In the genomic region with DNA sequence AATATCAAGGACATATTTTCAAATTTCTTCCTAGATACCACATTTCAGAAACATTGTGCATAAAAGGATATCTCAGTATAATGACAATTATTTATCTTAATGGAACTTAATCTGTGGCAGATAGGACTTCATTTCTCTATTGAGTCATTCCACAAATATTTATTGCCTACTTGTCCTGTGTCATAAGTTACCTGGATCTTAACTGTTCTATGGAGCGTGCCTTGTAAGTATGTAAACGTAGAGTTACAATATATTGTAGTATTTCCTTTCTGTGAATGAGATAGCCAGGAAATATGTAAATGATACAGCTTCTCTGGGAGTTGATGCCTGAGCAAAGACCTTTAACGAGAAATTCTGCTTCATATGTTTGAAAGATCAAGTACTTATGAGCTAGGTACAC, we compare ENCODE assay signal across 10 cellular contexts. TPM values are rescaled to one million over a fixed set of nuclear protein-coding genes. Genes with fewer than 3 reads are reported as not detected.
DNase-seq lines count a peak whose midpoint lies in the region; ATAC-seq and TF ChIP-seq lines count a peak whose summit lies in the region.
"Had no signal": no experiment of that assay in that cellular context is flagged by ENCODE, and none has a peak within 500 bp of the region (broad histone marks: within the 10 kb centered on the region; RNA-seq: fewer than 3 reads in every experiment).

No MANE protein-coding gene starts in this region.

- peaks cover 60% of the 10 kb centered on the region for H3K4me1 ChIP-seq in PC-9 (replicated peaks; ENCODE audit: insufficient read depth)

- H3K36me3 ChIP-seq in PC-9 (ENCODE audit: low read depth): peaks cover 13% of the 10 kb centered on the region

- H3K4me2 ChIP-seq in PC-9: peak overlapping the region; percentile 97

- peak overlapping the region; percentile 94 for H3K4me3 Mint-ChIP-seq in activated CD4-positive, alpha-beta T cell treated with anti-CD3 and anti-CD28 coated beads for 36 hours
- peak overlapping the region; percentile 80 for H3K4me3 Mint-ChIP-seq in stimulated activated effector memory CD8-positive, alpha-beta T cell treated with anti-CD3 and anti-CD28 coated beads, Interleukin-12 subunit alpha, Interleukin-12 subunit beta, amount 100 ng/mL, for 72 hours

- no peaks in the 10 kb centered on the region for H3K27me3 ChIP-seq in PC-9 (ENCODE audit: insufficient read depth, low read depth)

- H3F3A ChIP-seq in PC-9 (ENCODE audit: insufficient read depth, low read depth): peaks cover 11% of the 10 kb centered on the region; the same call in 1 of the 2 replicates

- intact Hi-C loops in activated CD4-positive, alpha-beta T cell treated with anti-CD3 and anti-CD28 coated beads for 36 hours (cut with DNase I, micrococcal nuclease): no loop called here
- intact Hi-C loops in PC-9 (cut with micrococcal nuclease; ENCODE audit: unreplicated experiment): loop anchor here (2.0 to 5.0 kb wide), 2 partner anchors 28 to 183 kb away; no protein-coding TSS in a partner anchor

- H3K4me3 ChIP-seq in PC-9: peak overlapping the region; percentile 96
- H3K4me3 ChIP-seq in fibroblast of the aortic adventitia (ENCODE audit: low read depth, low read length): peak overlapping the region; percentile 86

- CTCF ChIA-PET in activated CD4-positive, alpha-beta T cell treated with anti-CD3 and anti-CD28 coated beads for 36 hours (lab: Charles Lee): interaction anchor here (0.8 to 3.4 kb wide), 8 partner anchors 10 to 69 kb away, joined by 3 to 24 read pairs (median 4); no protein-coding TSS in a partner anchor
- CTCF ChIA-PET in PC-9 (lab: Charles Lee): no interaction called here

- H3K4me1 Mint-ChIP-seq in activated CD4-positive, alpha-beta T cell treated with anti-CD3 and anti-CD28 coated beads for 36 hours: peaks cover 50% of the 10 kb centered on the region
- H3K4me1 Mint-ChIP-seq in stimulated activated effector memory CD8-positive, alpha-beta T cell treated with anti-CD3 and anti-CD28 coated beads, Interleukin-12 subunit alpha, Interleukin-12 subunit beta, amount 100 ng/mL, for 72 hours: peaks cover 29% of the 10 kb centered on the region

- H3K27ac ChIP-seq in PC-9: peak overlapping the region; percentile 74
- H3K27ac ChIP-seq: parathyroid adenoma had no signal

- H4K20me1 ChIP-seq in PC-9 (ENCODE audit: insufficient read depth): peaks cover 54% of the 10 kb centered on the region

- no peak overlapping the region for H2AFZ ChIP-seq in PC-9
- H2AFZ ChIP-seq: parathyroid adenoma had no signal

- POLR2A ChIA-PET in activated CD4-positive, alpha-beta T cell treated with anti-CD3 and anti-CD28 coated beads for 36 hours (lab: Charles Lee): interaction anchor here (1.8 kb wide), 1 partner anchor 11 kb away, joined by 7 read pairs; no protein-coding TSS in a partner anchor
- POLR2A ChIA-PET in PC-9 (lab: Charles Lee; ENCODE audit: unreplicated experiment): interaction anchor here (0.6 kb wide), 1 partner anchor 60 kb away, joined by 5 read pairs; no protein-coding TSS in a partner anchor

- H3K9me2 ChIP-seq in PC-9 (ENCODE audit: insufficient read depth): no peaks in the 10 kb centered on the region

- no peak for ATAC-seq in activated CD4-positive, alpha-beta T cell treated with anti-CD3 and anti-CD28 coated beads for 36 hours
- ATAC-seq in stimulated activated effector memory CD8-positive, alpha-beta T cell treated with anti-CD3 and anti-CD28 coated beads, Interleukin-12 subunit alpha, Interleukin-12 subunit beta, amount 100 ng/mL, for 72 hours: no peak
- ATAC-seq in GM21515 (IDR thresholded peaks at IDR 0.05; ENCODE audit: unreplicated experiment) (no peak), HG03439 (IDR thresholded peaks at IDR 0.05; ENCODE audit: unreplicated experiment) (no peak)

- peaks cover 13% of the 10 kb centered on the region for H3K36me3 Mint-ChIP-seq in activated CD4-positive, alpha-beta T cell treated with anti-CD3 and anti-CD28 coated beads for 36 hours (ENCODE audit: low read depth)
- peaks cover 13% of the 10 kb centered on the region for H3K36me3 Mint-ChIP-seq in stimulated activated effector memory CD8-positive, alpha-beta T cell treated with anti-CD3 and anti-CD28 coated beads, Interleukin-12 subunit alpha, Interleukin-12 subunit beta, amount 100 ng/mL, for 72 hours

- H3K27ac Mint-ChIP-seq in activated CD4-positive, alpha-beta T cell treated with anti-CD3 and anti-CD28 coated beads for 36 hours: peak overlapping the region; percentile 55
- H3K27ac Mint-ChIP-seq in stimulated activated effector memory CD8-positive, alpha-beta T cell treated with anti-CD3 and anti-CD28 coated beads, Interleukin-12 subunit alpha, Interleukin-12 subunit beta, amount 100 ng/mL, for 72 hours: no peak overlapping the region

- no peaks in the 10 kb centered on the region for H3K27me3 Mint-ChIP-seq in activated CD4-positive, alpha-beta T cell treated with anti-CD3 and anti-CD28 coated beads for 36 hours

- peaks cover 81% of the 10 kb centered on the region for H3K79me2 ChIP-seq in PC-9 (ENCODE audit: low read depth)

- BruUV-seq in PC-9 (replicated peaks; lab: Mats Ljungman, UMichigan): no TSS peak

- no peak for DNase-seq in activated CD4-positive, alpha-beta T cell treated with anti-CD3 and anti-CD28 coated beads for 36 hours
- no peak for DNase-seq in activated CD4-positive, alpha-beta T cell treated with anti-CD3 and anti-CD28 coated beads, Interleukin-2, amount 50 U/mL, for 48 hours
- DNase-seq in PC-9 (peak in 1 of 2 experiments; percentile 85), fibroblast of the aortic adventitia (ENCODE audit: low read depth) (no peak), D341Med (ENCODE audit: low spot score) (no peak)
- no peak for DNase-seq in stimulated activated effector memory CD8-positive, alpha-beta T cell treated with anti-CD3 and anti-CD28 coated beads, Interleukin-12 subunit alpha, Interleukin-12 subunit beta, amount 100 ng/mL, for 72 hours (ENCODE audit: low spot score in 2 of 2)
- DNase-seq: hippocampal formation had no signal

- no peaks in the 10 kb centered on the region for H3K9me3 ChIP-seq in PC-9 (ENCODE audit: insufficient read depth, low read depth)

- TF ChIP-seq CTCF in PC-9 (conservative IDR thresholded peaks at IDR 0.05) (no peak), fibroblast of the aortic adventitia (IDR thresholded peaks at IDR 0.05; ENCODE audit: insufficient read depth, low read length) (no peak)

- H3K9me3 Mint-ChIP-seq in activated CD4-positive, alpha-beta T cell treated with anti-CD3 and anti-CD28 coated beads for 36 hours (ENCODE audit: low read depth): no peaks in the 10 kb centered on the region
- no peaks in the 10 kb centered on the region for H3K9me3 Mint-ChIP-seq in stimulated activated effector memory CD8-positive, alpha-beta T cell treated with anti-CD3 and anti-CD28 coated beads, Interleukin-12 subunit alpha, Interleukin-12 subunit beta, amount 100 ng/mL, for 72 hours

RNA-seq across cellular contexts. Expression of gene AGFG1, which starts 2.5 kb away (rescaled TPM):
- 100 to 1,000 TPM; 158 to 214 TPM for total RNA-seq in activated CD4-positive, alpha-beta T cell treated with anti-CD3 and anti-CD28 coated beads for 36 hours
- total RNA-seq in PC-9 (2021) (82.8 and 119 TPM in 2 replicates), fibroblast of the aortic adventitia (ENCODE audit: low replicate concordance) (10.8 and 81.3 TPM in 2 replicates)
